In the genomic region with DNA sequence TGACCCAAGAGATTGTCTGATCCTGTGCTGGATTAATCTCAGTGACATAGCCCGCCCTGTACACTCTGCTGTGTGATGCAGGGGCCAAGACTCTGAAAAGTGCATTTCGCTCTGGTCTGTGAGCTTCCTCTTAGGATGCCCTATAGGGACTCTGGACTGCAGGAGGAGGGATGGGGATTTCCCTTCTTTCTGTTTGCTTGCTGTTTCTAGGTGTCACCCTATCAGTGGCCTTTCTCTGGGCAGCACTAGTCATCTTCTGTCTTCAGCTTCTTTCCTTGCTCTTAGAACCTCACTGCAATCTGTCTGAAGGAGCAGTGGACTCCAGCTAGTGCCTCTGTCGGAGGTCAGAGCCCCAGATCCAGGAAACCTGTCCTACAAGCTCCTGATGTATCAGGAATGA, we compare ENCODE assay signal across 1 cellular context.
TF ChIP-seq lines count a peak whose summit lies in the region.

No MANE protein-coding gene starts in this region.

TF ChIP-seq in K562, 482 proteins besides CTCF, POLR2A, EP300 and RAD21 (continued from another document):
- no peak for TF ChIP-seq CHD7 (IDR thresholded peaks at IDR 0.05; ENCODE audit: low read depth, low read length)
- TF ChIP-seq, protein P1, sequence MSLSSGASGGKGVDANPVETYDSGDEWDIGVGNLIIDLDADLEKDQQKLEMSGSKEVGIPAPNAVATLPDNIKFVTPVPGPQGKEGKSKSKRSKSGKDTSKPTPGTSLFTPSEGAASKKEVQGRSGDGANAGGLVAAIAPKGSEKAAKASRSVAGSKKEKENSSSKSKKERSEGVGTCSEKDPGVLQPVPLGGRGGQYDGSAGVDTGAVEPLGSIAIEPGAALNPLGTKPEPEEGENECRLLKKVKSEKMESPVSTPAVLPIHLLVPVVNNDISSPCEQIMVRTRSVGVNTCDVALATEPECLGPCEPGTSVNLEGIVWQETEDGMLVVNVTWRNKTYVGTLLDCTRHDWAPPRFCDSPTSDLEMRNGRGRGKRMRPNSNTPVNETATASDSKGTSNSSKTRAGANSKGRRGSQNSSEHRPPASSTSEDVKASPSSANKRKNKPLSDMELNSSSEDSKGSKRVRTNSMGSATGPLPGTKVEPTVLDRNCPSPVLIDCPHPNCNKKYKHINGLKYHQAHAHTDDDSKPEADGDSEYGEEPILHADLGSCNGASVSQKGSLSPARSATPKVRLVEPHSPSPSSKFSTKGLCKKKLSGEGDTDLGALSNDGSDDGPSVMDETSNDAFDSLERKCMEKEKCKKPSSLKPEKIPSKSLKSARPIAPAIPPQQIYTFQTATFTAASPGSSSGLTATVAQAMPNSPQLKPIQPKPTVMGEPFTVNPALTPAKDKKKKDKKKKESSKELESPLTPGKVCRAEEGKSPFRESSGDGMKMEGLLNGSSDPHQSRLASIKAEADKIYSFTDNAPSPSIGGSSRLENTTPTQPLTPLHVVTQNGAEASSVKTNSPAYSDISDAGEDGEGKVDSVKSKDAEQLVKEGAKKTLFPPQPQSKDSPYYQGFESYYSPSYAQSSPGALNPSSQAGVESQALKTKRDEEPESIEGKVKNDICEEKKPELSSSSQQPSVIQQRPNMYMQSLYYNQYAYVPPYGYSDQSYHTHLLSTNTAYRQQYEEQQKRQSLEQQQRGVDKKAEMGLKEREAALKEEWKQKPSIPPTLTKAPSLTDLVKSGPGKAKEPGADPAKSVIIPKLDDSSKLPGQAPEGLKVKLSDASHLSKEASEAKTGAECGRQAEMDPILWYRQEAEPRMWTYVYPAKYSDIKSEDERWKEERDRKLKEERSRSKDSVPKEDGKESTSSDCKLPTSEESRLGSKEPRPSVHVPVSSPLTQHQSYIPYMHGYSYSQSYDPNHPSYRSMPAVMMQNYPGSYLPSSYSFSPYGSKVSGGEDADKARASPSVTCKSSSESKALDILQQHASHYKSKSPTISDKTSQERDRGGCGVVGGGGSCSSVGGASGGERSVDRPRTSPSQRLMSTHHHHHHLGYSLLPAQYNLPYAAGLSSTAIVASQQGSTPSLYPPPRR (CRISPR knock-in tag; IDR thresholded peaks at IDR 0.05; ENCODE audit: borderline replicate concordance) = no peak
- TF ChIP-seq ZFP1 (CRISPR knock-in tag; IDR thresholded peaks at IDR 0.05) = no peak
- TF ChIP-seq THRAP3 (IDR thresholded peaks at IDR 0.05; ENCODE audit: borderline replicate concordance) = no peak
- TF ChIP-seq HMG20B (CRISPR knock-in tag; IDR thresholded peaks at IDR 0.05) = no peak
- TF ChIP-seq CREB1 (IDR thresholded peaks at IDR 0.05) = no peak
- no peak for TF ChIP-seq CREB1 (CRISPR knock-in tag; IDR thresholded peaks at IDR 0.05)
- no peak for TF ChIP-seq CBX2 (IDR thresholded peaks at IDR 0.05; ENCODE audit: insufficient read depth, low read length, poor library complexity, severe bottlenecking)
- TF ChIP-seq ZNF766 (CRISPR knock-in tag; conservative IDR thresholded peaks at IDR 0.05) = no peak
- TF ChIP-seq XRCC4 (IDR thresholded peaks at IDR 0.05; ENCODE audit: extremely low read depth, insufficient read depth, insufficient read length) = no peak
- TF ChIP-seq ZNF57 (CRISPR knock-in tag; IDR thresholded peaks at IDR 0.05) = no peak
